10 cellular contexts compared by ENCODE assay signal in the genomic region with DNA sequence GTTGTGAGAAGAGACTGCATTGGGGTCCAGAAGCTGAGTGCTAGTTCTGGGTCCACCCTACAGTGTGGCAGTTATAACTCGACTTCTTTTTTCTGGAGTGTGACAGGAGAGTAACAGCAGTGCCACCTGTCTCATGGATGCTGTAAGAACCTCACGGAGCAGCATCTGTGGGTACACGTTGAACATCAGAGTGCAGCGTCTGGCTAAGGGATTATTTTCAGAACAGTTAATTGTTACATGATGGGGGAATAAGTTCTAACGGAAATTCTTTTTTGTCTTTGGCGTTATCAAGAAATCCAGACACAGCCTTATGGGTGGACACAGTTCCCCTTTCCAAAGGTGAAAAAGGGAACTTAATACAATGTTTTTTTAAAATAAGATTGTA. TPM values are rescaled to one million over a fixed set of nuclear protein-coding genes. Genes with fewer than 3 reads are reported as not detected.
DNase-seq lines count a peak whose midpoint lies in the region; ATAC-seq and TF ChIP-seq lines count a peak whose summit lies in the region.
"Had no signal": no experiment of that assay in that cellular context is flagged by ENCODE, and none has a peak within 500 bp of the region (broad histone marks: within the 10 kb centered on the region; RNA-seq: fewer than 3 reads in every experiment).

No MANE protein-coding gene starts in this region.

- no peaks in the 10 kb centered on the region for H4K20me1 ChIP-seq in smooth muscle cell (ENCODE audit: low read depth)

- H3K4me3 ChIP-seq in Peyer's patch (no peak overlapping the region), esophagus muscularis mucosa (no peak overlapping the region), tibial nerve (no peak overlapping the region), vagina (no peak overlapping the region), smooth muscle cell (no peak overlapping the region)

- WGBS in esophagus muscularis mucosa = 42% methylated on average over 6 of the region's 6 CpGs
- WGBS in tibial nerve, 2 donors = 43 to 48% methylated on average over 6 of the region's 6 CpGs
- 73% methylated on average over 6 of the region's 6 CpGs for WGBS in smooth muscle cell (ENCODE audit: low lambda C conversion rate)

- peaks cover 0 to 17% (median 0%) of the 10 kb centered on the region in 3 donors for H3K36me3 ChIP-seq in Peyer's patch
- peaks cover 0 to 20% (median 13%) of the 10 kb centered on the region in 4 donors for H3K36me3 ChIP-seq in esophagus muscularis mucosa
- peaks cover 0 to 21% (median 0%) of the 10 kb centered on the region in 3 donors for H3K36me3 ChIP-seq in tibial nerve
- H3K36me3 ChIP-seq in vagina = peaks cover 0 to 13% of the 10 kb centered on the region in 2 donors
- peaks cover 10% of the 10 kb centered on the region for H3K36me3 ChIP-seq in smooth muscle cell (ENCODE audit: low read depth)

- H3K4me1 ChIP-seq in Peyer's patch (no peaks in the 10 kb centered on the region), esophagus muscularis mucosa (peaks cover 4 to 29% (median 20%) of the 10 kb centered on the region in 4 donors), tibial nerve (peaks cover 0 to 30% (median 20%) of the 10 kb centered on the region in 4 donors), vagina (peaks cover 13% of the 10 kb centered on the region), smooth muscle cell (ENCODE audit: low read depth) (peaks cover 17% of the 10 kb centered on the region)

- DNase-seq in Right ventricle myocardium superior (no peak), left ventricle myocardium superior (no peak), Peyer's patch (no peak), esophagus muscularis mucosa (ENCODE audit: extremely low spot score) (no peak), tibial nerve (ENCODE audit: low spot score in 2 of 2) (peak in 1 of 2 donors; percentile 38), vagina (ENCODE audit: extremely low spot score in 2 of 2) (no peak), smooth muscle cell (lab: John Stamatoyannopoulos, UW; ENCODE audit: unreplicated experiment) (no peak)
- DNase-seq: nephron progenitor cell had no signal

- no peak overlapping the region for H3K4me2 ChIP-seq in smooth muscle cell

- TF ChIP-seq POLR2A in Peyer's patch (IDR thresholded peaks at IDR 0.05) = no peak
- TF ChIP-seq POLR2A in esophagus muscularis mucosa (IDR thresholded peaks at IDR 0.05; ENCODE audit: low read depth) = no peak
- TF ChIP-seq POLR2A in tibial nerve (IDR thresholded peaks at IDR 0.05) = no peak
- no peak for TF ChIP-seq POLR2A in vagina (IDR thresholded peaks at IDR 0.05)

- H3K9me3 ChIP-seq in Peyer's patch (no peaks in the 10 kb centered on the region), esophagus muscularis mucosa (no peaks in the 10 kb centered on the region), tibial nerve (peaks cover 0 to 5% (median 0%) of the 10 kb centered on the region in 4 donors), vagina (no peaks in the 10 kb centered on the region), smooth muscle cell (replicated peaks; ENCODE audit: low read depth) (no peaks in the 10 kb centered on the region)

- TF ChIP-seq EP300 in esophagus muscularis mucosa (IDR thresholded peaks at IDR 0.05) = no peak
- TF ChIP-seq EP300 in tibial nerve (IDR thresholded peaks at IDR 0.05) = no peak

- H3F3A ChIP-seq in smooth muscle cell (ENCODE audit: low read depth) = no peaks in the 10 kb centered on the region

- H3K9ac ChIP-seq in smooth muscle cell (ENCODE audit: low read depth) = no peak overlapping the region

- ATAC-seq in Right ventricle myocardium superior (ENCODE audit: poor library complexity) (peak; percentile 13), left ventricle myocardium superior (no peak), HG03469 (IDR thresholded peaks at IDR 0.05; ENCODE audit: unreplicated experiment) (no peak)

- TF ChIP-seq CTCF in Peyer's patch (IDR thresholded peaks at IDR 0.05) (peak in 3 of 6 experiments; percentile 9 to 26 (median 15)), esophagus muscularis mucosa (IDR thresholded peaks at IDR 0.05) (peak in 1 of 3 experiments; percentile 8), tibial nerve (IDR thresholded peaks at IDR 0.05) (no peak), vagina (IDR thresholded peaks at IDR 0.05) (no peak), smooth muscle cell (IDR thresholded peaks at IDR 0.05; ENCODE audit: borderline replicate concordance, insufficient read depth, poor library complexity, severe bottlenecking) (no peak)

- H3K27ac ChIP-seq in Peyer's patch (peak overlapping the region in 3 of 4 donors; percentile 44 to 59 (median 48)), esophagus muscularis mucosa (replicated peaks in 1 of 4) (peak overlapping the region in 3 of 4 donors; percentile 9 to 39 (median 27)), tibial nerve (peak overlapping the region; percentile 36 to 81 (median 70)), vagina (no peak overlapping the region), smooth muscle cell (ENCODE audit: low read depth) (no peak overlapping the region)
- H3K27ac ChIP-seq: C4-2B had no signal

- no peaks in the 10 kb centered on the region for H3K79me2 ChIP-seq in smooth muscle cell (ENCODE audit: low read depth)

- H3K27me3 ChIP-seq in Peyer's patch (no peaks in the 10 kb centered on the region), esophagus muscularis mucosa (no peaks in the 10 kb centered on the region), tibial nerve (no peaks in the 10 kb centered on the region), vagina (no peaks in the 10 kb centered on the region), smooth muscle cell (ENCODE audit: low read depth) (no peaks in the 10 kb centered on the region)

- H2AFZ ChIP-seq in smooth muscle cell (ENCODE audit: low read depth) = no peak overlapping the region

- intact Hi-C loops in Right ventricle myocardium superior (cut with DNase I) = loop anchor here (10.0 kb wide), 1 partner anchor 972 kb away; the partner anchor contains the start of gene ALK
- intact Hi-C loops in left ventricle myocardium superior (cut with micrococcal nuclease) = no loop called here
- intact Hi-C loops in esophagus muscularis mucosa (cut with DNase I) = no loop called here
- intact Hi-C loops in vagina (cut with DNase I) = no loop called here

RNA-seq across cellular contexts. Expression of gene TOGARAM2, which starts 28.3 kb away (rescaled TPM):
- 42.8 TPM for total RNA-seq in Right ventricle myocardium superior
- total RNA-seq in left ventricle myocardium superior = 43.9 TPM
- 1 to 10 TPM in 1 of 4 donors, under 1 TPM in 3; under 0.01 to 1.1 (median 0.22) TPM for total RNA-seq in Peyer's patch
- total RNA-seq in esophagus muscularis mucosa = under 1 TPM; 0.57 to 0.99 (median 0.77) TPM
- total RNA-seq in tibial nerve = 10 to 100 TPM in 3 of 4 donors, 1 to 10 TPM in 1; 6.0 to 35.0 (median 19.5) TPM
- under 0.01 TPM for total RNA-seq in vagina
- total RNA-seq in smooth muscle cell = 0.09 and 0.72 TPM in 2 replicates
- 1.1 and 1.9 TPM in 2 replicates for polyA plus RNA-seq in smooth muscle cell

RNA-seq across cellular contexts. Expression of gene WDR43, which starts 58.3 kb away (rescaled TPM):
- 19.0 TPM for total RNA-seq in Right ventricle myocardium superior
- 18.0 TPM for total RNA-seq in left ventricle myocardium superior
- total RNA-seq in Peyer's patch = 10 to 100 TPM; 17.4 to 98.2 (median 24.4) TPM
- 10 to 100 TPM; 21.5 to 53.0 (median 31.0) TPM for total RNA-seq in esophagus muscularis mucosa
- total RNA-seq in tibial nerve = 10 to 100 TPM; 32.2 to 57.6 (median 37.0) TPM
- 56.7 TPM for total RNA-seq in vagina
- total RNA-seq in smooth muscle cell = 37.8 and 44.9 TPM in 2 replicates
- polyA plus RNA-seq in smooth muscle cell = 12.5 and 27.5 TPM in 2 replicates

Comparison
In these comparisons a context has a peak if more than half of its experiments do, and no peak if none do; other contexts are left out.
1. H3K27ac ChIP-seq: peak in Peyer's patch (3 of 4), esophagus muscularis mucosa (3 of 4) and tibial nerve (4 of 4); none in vagina (single experiment) and smooth muscle cell (single experiment).